22 cellular contexts compared by ENCODE assay signal in genomic region chr2:52929412-52929811, GRCh38.
"Had no signal": no experiment of that assay in that cellular context is flagged by ENCODE, and none has a peak within 500 bp of the region (broad histone marks: within the 10 kb centered on the region; RNA-seq: fewer than 3 reads in every experiment).

No MANE protein-coding gene starts in this region.

- H3K4me3 ChIP-seq: pancreas, psoas muscle, right lobe of liver, sigmoid colon, stomach, thoracic aorta, thyroid gland, tibial nerve, upper lobe of left lung, vagina had no signal

- DNase-seq: naive thymus-derived CD8-positive, alpha-beta T cell; nephron progenitor cell; nucleus accumbens; psoas muscle; right lobe of liver; sigmoid colon; small intestine; stimulated activated CD4-positive, alpha-beta T cell treated with anti-CD3 and anti-CD28 coated beads, Interleukin-12 subunit alpha, Interleukin-12 subunit beta, amount 100 ng/mL, for 4 hours; stimulated activated CD4-positive, alpha-beta T cell treated with anti-CD3 and anti-CD28 coated beads, Interleukin-1b, Interleukin-23, amount 100 ng/mL, for 48 hours; stimulated activated CD4-positive, alpha-beta T cell treated with anti-CD3 and anti-CD28 coated beads, Interleukin-4, amount 100 ng/mL, for 1 hour; stimulated activated CD4-positive, alpha-beta T cell treated with anti-CD3 and anti-CD28 coated beads, Interleukin-4, amount 100 ng/mL, for 4 hours; stimulated activated naive B cell treated with anti-CD40 and anti-IgM and Interleukin-4, amounts not matched to agents 10 μg/mL and 1 μg/mL and 100 μg/mL, for 72 hours; stimulated activated naive CD4-positive, alpha-beta T cell treated with Interleukin-2 at 50 U/mL for 16 hours; stomach; thyroid gland; trophoblast cell; upper lobe of left lung had no signal

- H3K9me3 ChIP-seq: pancreas, psoas muscle, right lobe of liver, sigmoid colon, thyroid gland, vagina had no signal

- H3K4me1 ChIP-seq: psoas muscle, sigmoid colon, stomach, thyroid gland, upper lobe of left lung had no signal

- H3K27ac ChIP-seq: neutrophil, pancreas, psoas muscle, right lobe of liver, sigmoid colon, stomach, thoracic aorta, thyroid gland, tibial nerve, upper lobe of left lung, vagina had no signal

- H3K36me3 ChIP-seq: neutrophil, pancreas, right lobe of liver, sigmoid colon, stomach, thoracic aorta, thyroid gland, tibial nerve, upper lobe of left lung, vagina had no signal

- H3K27me3 ChIP-seq: neutrophil, pancreas, right lobe of liver, sigmoid colon, stomach, thyroid gland, tibial nerve, upper lobe of left lung, vagina had no signal
